8 cellular contexts compared by ENCODE assay signal in the genomic region with DNA sequence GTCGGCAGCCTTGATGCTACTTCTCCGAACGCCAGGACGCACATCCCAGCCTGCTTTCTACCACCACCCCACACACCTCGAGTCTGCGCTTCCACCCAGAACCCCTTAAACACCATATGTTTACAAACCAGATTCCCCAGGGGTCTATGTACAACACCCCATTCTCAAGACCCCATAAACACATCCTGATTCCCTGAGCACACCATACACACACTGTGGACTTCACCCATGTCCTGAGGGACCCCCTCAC. TPM values are rescaled to one million over a fixed set of nuclear protein-coding genes. Genes with fewer than 3 reads are reported as not detected.
A peak's percentile ranks its signal among the peaks of the same experiment; 100 is the strongest.
DNase-seq lines count a peak whose midpoint lies in the region; ATAC-seq, FAIRE-seq and TF ChIP-seq lines count a peak whose summit lies in the region.

No MANE protein-coding gene starts in this region.

- no peaks in the 10 kb centered on the region for H3K9me3 ChIP-seq in keratinocyte (ENCODE audit: control insufficient read depth, low read depth, low read length)

- dilution Hi-C loops in keratinocyte (cut with MboI; ENCODE audit: extremely low pct_ligation_motif_present, low sequenced_read_pairs): no loop called here

- TF ChIP-seq CTCF in HFFc6 (IDR thresholded peaks at IDR 0.05) (no peak), keratinocyte (optimal IDR thresholded peaks at IDR 0.05 in 1 of 3, IDR thresholded peaks at IDR 0.05 in 1 of 3, conservative IDR thresholded peaks at IDR 0.05 in 1 of 3; ENCODE audit: extremely low read depth in 1 of 3, insufficient read depth in 2 of 3, low read length in 3 of 3) (no peak)

- no peak for FAIRE-seq in keratinocyte (lab: Jason Lieb, UNC)

- no peaks in the 10 kb centered on the region for H3K36me3 ChIP-seq in keratinocyte (ENCODE audit: control insufficient read depth in 2 of 2, extremely low read depth in 1 of 2, insufficient read depth in 2 of 2, low read length in 2 of 2)

- peak overlapping the region; percentile 66 for H2AFZ ChIP-seq in keratinocyte (ENCODE audit: control insufficient read depth, low read length)

- H3K4me2 ChIP-seq in keratinocyte (ENCODE audit: control insufficient read depth, extremely low read depth, insufficient read depth, low read depth, low read length): peak overlapping the region; percentile 95

- H3K4me3 ChIP-seq in keratinocyte (ENCODE audit: control insufficient read depth in 2 of 3, extremely low read depth in 1 of 3, insufficient read depth in 2 of 3, low read depth in 1 of 3, low read length in 3 of 3): peak overlapping the region; percentile 62 to 85 (median 78)

- H3K4me1 Mint-ChIP-seq in HFFc6 (ENCODE audit: low read depth): peaks cover 10% of the 10 kb centered on the region
- peaks cover 7% of the 10 kb centered on the region for H3K4me1 Mint-ChIP-seq in activated naive CD8-positive, alpha-beta T cell (ENCODE audit: low read depth)
- H3K4me1 Mint-ChIP-seq in stimulated activated effector memory CD8-positive, alpha-beta T cell treated with anti-CD3 and anti-CD28 coated beads, Interleukin-12 subunit alpha, Interleukin-12 subunit beta, amount 100 ng/mL, for 72 hours: peaks cover 16% of the 10 kb centered on the region

- H3K36me3 Mint-ChIP-seq in HFFc6 (ENCODE audit: low read depth): no peaks in the 10 kb centered on the region
- no peaks in the 10 kb centered on the region for H3K36me3 Mint-ChIP-seq in activated naive CD8-positive, alpha-beta T cell
- no peaks in the 10 kb centered on the region for H3K36me3 Mint-ChIP-seq in stimulated activated effector memory CD8-positive, alpha-beta T cell treated with anti-CD3 and anti-CD28 coated beads, Interleukin-12 subunit alpha, Interleukin-12 subunit beta, amount 100 ng/mL, for 72 hours

- peaks cover 38% of the 10 kb centered on the region for H3K79me2 ChIP-seq in keratinocyte (ENCODE audit: control insufficient read depth, insufficient read depth, low read length)

- H3K27me3 ChIP-seq in keratinocyte (ENCODE audit: control insufficient read depth, extremely low read depth, insufficient read depth, low read length): no peaks in the 10 kb centered on the region

- ATAC-seq in stimulated activated effector memory CD8-positive, alpha-beta T cell treated with anti-CD3 and anti-CD28 coated beads, Interleukin-12 subunit alpha, Interleukin-12 subunit beta, amount 100 ng/mL, for 72 hours: no peak
- no peak for ATAC-seq in GM18511 (IDR thresholded peaks at IDR 0.05; ENCODE audit: unreplicated experiment)
- ATAC-seq in HG03439 (IDR thresholded peaks at IDR 0.05; ENCODE audit: unreplicated experiment): no peak

- H3K27ac Mint-ChIP-seq in HFFc6: peak overlapping the region; percentile 39
- H3K27ac Mint-ChIP-seq in activated naive CD8-positive, alpha-beta T cell: no peak overlapping the region
- no peak overlapping the region for H3K27ac Mint-ChIP-seq in stimulated activated effector memory CD8-positive, alpha-beta T cell treated with anti-CD3 and anti-CD28 coated beads, Interleukin-12 subunit alpha, Interleukin-12 subunit beta, amount 100 ng/mL, for 72 hours

- H3K27ac ChIP-seq in keratinocyte (ENCODE audit: control insufficient read depth, insufficient read depth, low read length): no peak overlapping the region

- H3K9me3 Mint-ChIP-seq in HFFc6: no peaks in the 10 kb centered on the region
- H3K9me3 Mint-ChIP-seq in activated naive CD8-positive, alpha-beta T cell (ENCODE audit: low read depth): no peaks in the 10 kb centered on the region
- H3K9me3 Mint-ChIP-seq in stimulated activated effector memory CD8-positive, alpha-beta T cell treated with anti-CD3 and anti-CD28 coated beads, Interleukin-12 subunit alpha, Interleukin-12 subunit beta, amount 100 ng/mL, for 72 hours: no peaks in the 10 kb centered on the region

- peaks cover 8% of the 10 kb centered on the region for H3K27me3 Mint-ChIP-seq in HFFc6 (ENCODE audit: insufficient read depth)
- peaks cover 9% of the 10 kb centered on the region for H3K27me3 Mint-ChIP-seq in activated naive CD8-positive, alpha-beta T cell

- H3K9me1 ChIP-seq in keratinocyte (ENCODE audit: control insufficient read depth, extremely low read depth, insufficient read depth, low read length): no peaks in the 10 kb centered on the region

- peaks cover 6% of the 10 kb centered on the region for H3K4me1 ChIP-seq in keratinocyte (ENCODE audit: control insufficient read depth, extremely low read depth, insufficient read depth, low read length)

- DNase-seq in HFFc6: no peak
- DNase-seq in keratinocyte (ENCODE audit: low read depth, low spot score): no peak
- no peak for DNase-seq in stimulated activated effector memory CD8-positive, alpha-beta T cell treated with anti-CD3 and anti-CD28 coated beads, Interleukin-12 subunit alpha, Interleukin-12 subunit beta, amount 100 ng/mL, for 72 hours (ENCODE audit: low spot score in 2 of 2)
- no peak for DNase-seq in amniotic stem cell (lab: John Stamatoyannopoulos, UW)
- no peak for DNase-seq in CD1c-positive myeloid dendritic cell (ENCODE audit: extremely low spot score)

- H4K20me1 ChIP-seq in keratinocyte (ENCODE audit: control insufficient read depth, extremely low read depth, insufficient read depth, low read length): no peaks in the 10 kb centered on the region

- H3K4me3 Mint-ChIP-seq in HFFc6: peak overlapping the region; percentile 87
- peak overlapping the region; percentile 79 for H3K4me3 Mint-ChIP-seq in activated naive CD8-positive, alpha-beta T cell
- H3K4me3 Mint-ChIP-seq in stimulated activated effector memory CD8-positive, alpha-beta T cell treated with anti-CD3 and anti-CD28 coated beads, Interleukin-12 subunit alpha, Interleukin-12 subunit beta, amount 100 ng/mL, for 72 hours: peak overlapping the region; percentile 50

- peak overlapping the region; percentile 81 for H3K9ac ChIP-seq in keratinocyte (ENCODE audit: control insufficient read depth, extremely low read depth, insufficient read depth, low read length)

RNA-seq across cellular contexts. Expression of a gene that starts 0.7 kb away (rescaled TPM):
- 10 to 100 TPM; 34.6 to 46.9 (median 40.9) TPM for total RNA-seq in HFFc6 (2021; fragmentation: NEBNext Ultra II Directional; extraction: Animal tissue kit (Norgen Biotek cat#: 25700))
- 15.1 to 42.2 TPM (median 21.4 TPM) in 3 replicates for polyA plus RNA-seq in keratinocyte
- polyA plus RNA-seq in keratinocyte (2011; ENCODE audit: low read depth): 15.9 TPM
- polyA plus RNA-seq in keratinocyte (2011; cell fraction: cytosol; rRNA removed): 36.9 and 45.8 TPM in 2 replicates
- polyA plus RNA-seq in keratinocyte (2011; cell fraction: nucleus; rRNA removed): 22.8 and 32.2 TPM in 2 replicates
- polyA plus RNA-seq in keratinocyte (2012; ENCODE audit: low replicate concordance): 15.3 and 31.8 TPM in 2 replicates
- 53.7 to 71.5 TPM (median 57.7 TPM) in 3 replicates for polyA minus RNA-seq in keratinocyte
- 68.7 TPM for polyA minus RNA-seq in keratinocyte (2011; cell fraction: cytosol; rRNA and poly(A)+ RNA removed)
- polyA minus RNA-seq in keratinocyte (2011; cell fraction: nucleus; rRNA and poly(A)+ RNA removed): 20.9 and 50.6 TPM in 2 replicates
